Comparison of ENCODE assay signal across 9 cellular contexts in the genomic region with DNA sequence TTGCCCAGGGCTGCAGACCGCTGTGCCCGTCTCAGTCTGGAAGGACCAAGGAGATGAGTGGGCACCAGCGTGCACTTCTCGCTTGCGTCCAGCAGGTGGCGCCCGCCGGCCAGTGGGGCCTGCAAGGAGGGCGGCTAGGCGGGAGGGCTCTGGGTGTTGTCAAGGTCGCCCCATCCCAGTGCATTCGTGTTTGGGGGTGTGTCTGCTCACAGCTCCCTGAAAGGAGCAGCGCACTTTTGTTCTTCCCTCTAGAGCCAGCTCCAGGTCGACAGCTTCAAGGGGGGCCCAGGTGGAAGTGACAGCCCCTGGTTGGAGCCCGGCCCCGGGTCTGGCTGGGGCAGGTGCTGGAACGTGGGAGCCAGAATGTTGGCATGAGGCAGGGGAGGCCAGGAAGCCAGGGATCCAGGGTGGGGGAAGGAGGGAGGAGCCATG. TPM values are rescaled to one million over a fixed set of nuclear protein-coding genes. Genes with fewer than 3 reads are reported as not detected.
DNase-seq lines count a peak whose midpoint lies in the region; ATAC-seq and TF ChIP-seq lines count a peak whose summit lies in the region.
"Had no signal": no experiment of that assay in that cellular context is flagged by ENCODE, and none has a peak within 500 bp of the region (broad histone marks: within the 10 kb centered on the region; RNA-seq: fewer than 3 reads in every experiment).

No MANE protein-coding gene starts in this region.

- TF ChIP-seq CTCF in Calu3 (IDR thresholded peaks at IDR 0.05; ENCODE audit: unreplicated experiment) (peak; percentile 95), fibroblast of pulmonary artery (IDR thresholded peaks at IDR 0.05; ENCODE audit: low read length, missing control alignments) (peak; percentile 91), neutrophil (IDR thresholded peaks at IDR 0.05) (peak; percentile 92)

- no TSS peak for BruUV-seq in Calu3 (replicated peaks; lab: Mats Ljungman, UMichigan)

- peak; percentile 66 for ATAC-seq in activated T-cell treated with anti-CD3 and anti-CD28 coated beads, Interleukin-2, amount 50 U/mL, for 72 hours (replicated peaks in 1 of 2)
- ATAC-seq in GM21619 (IDR thresholded peaks at IDR 0.05; ENCODE audit: unreplicated experiment) = no peak

- H3K27me3 ChIP-seq in neutrophil = peaks cover 30% of the 10 kb centered on the region

- intact Hi-C loops in Calu3 (cut with micrococcal nuclease; ENCODE audit: unreplicated experiment) = no loop called here

- no peaks in the 10 kb centered on the region for H3K36me3 ChIP-seq in neutrophil

- no peak overlapping the region for H3K4me3 Mint-ChIP-seq in Calu3 (ENCODE audit: low read depth, unreplicated experiment)
- no peak overlapping the region for H3K4me3 Mint-ChIP-seq in activated T-cell treated with anti-CD3 and anti-CD28 coated beads, Interleukin-2, amount 50 U/mL, for 72 hours

- H3K4me1 Mint-ChIP-seq in Calu3 (ENCODE audit: low read depth, unreplicated experiment) = no peaks in the 10 kb centered on the region
- no peaks in the 10 kb centered on the region for H3K4me1 Mint-ChIP-seq in activated T-cell treated with anti-CD3 and anti-CD28 coated beads, Interleukin-2, amount 50 U/mL, for 72 hours (ENCODE audit: low read depth)

- no peak overlapping the region for H3K27ac ChIP-seq in neutrophil
- H3K27ac ChIP-seq: SK-N-MC had no signal

- no peak overlapping the region for H3K27ac Mint-ChIP-seq in Calu3 (ENCODE audit: unreplicated experiment)
- no peak overlapping the region for H3K27ac Mint-ChIP-seq in activated T-cell treated with anti-CD3 and anti-CD28 coated beads, Interleukin-2, amount 50 U/mL, for 72 hours

- peaks cover 7 to 11% of the 10 kb centered on the region in 2 experiments for H3K4me1 ChIP-seq in neutrophil (ENCODE audit: control insufficient read depth in 1 of 2, insufficient read depth in 1 of 2, low read depth in 1 of 2, low read length in 1 of 2)

- H3K4me3 ChIP-seq in Jurkat, Clone E6-1 (ENCODE audit: low read length) = no peak overlapping the region
- H3K4me3 ChIP-seq in fibroblast of pulmonary artery (replicated peaks; ENCODE audit: low read depth, low read length) (no peak overlapping the region), neutrophil (ENCODE audit: low read depth in 1 of 2, low read length in 1 of 2) (no peak overlapping the region)
- H3K4me3 ChIP-seq: SK-N-MC had no signal

- CTCF ChIA-PET in Calu3 (lab: Charles Lee) = interaction anchor here (0.6 to 0.7 kb wide), 2 partner anchors 18 to 1073 kb away, joined by 3 read pairs; no protein-coding TSS in a partner anchor

- peaks cover 100% of the 10 kb centered on the region for H3K27me3 Mint-ChIP-seq in Calu3 (ENCODE audit: unreplicated experiment)
- H3K27me3 Mint-ChIP-seq in activated T-cell treated with anti-CD3 and anti-CD28 coated beads, Interleukin-2, amount 50 U/mL, for 72 hours (ENCODE audit: low read depth) = peaks cover 18% of the 10 kb centered on the region

- no peaks in the 10 kb centered on the region for H3K36me3 Mint-ChIP-seq in Calu3 (ENCODE audit: insufficient read depth, unreplicated experiment)
- no peaks in the 10 kb centered on the region for H3K36me3 Mint-ChIP-seq in activated T-cell treated with anti-CD3 and anti-CD28 coated beads, Interleukin-2, amount 50 U/mL, for 72 hours (ENCODE audit: insufficient read depth in 2 of 2)

- no peaks in the 10 kb centered on the region for H3K9me3 ChIP-seq in neutrophil

- DNase-seq in Calu3 (peak; percentile 87), RKO (ENCODE audit: low spot score) (peak; percentile 58), fibroblast of pulmonary artery (ENCODE audit: low read depth) (peak; percentile 66), superior temporal gyrus (ENCODE audit: extremely low spot score) (peak; percentile 81)
- DNase-seq in Jurkat, Clone E6-1 (ENCODE audit: low read depth, low spot score) = peak; percentile 43
- DNase-seq in activated T-cell treated with anti-CD3 and anti-CD28 coated beads, Interleukin-2, amount 50 U/mL, for 72 hours = peak; percentile 74 to 81

- no peaks in the 10 kb centered on the region for H3K9me3 Mint-ChIP-seq in Calu3 (ENCODE audit: low read depth, unreplicated experiment)
- no peaks in the 10 kb centered on the region for H3K9me3 Mint-ChIP-seq in activated T-cell treated with anti-CD3 and anti-CD28 coated beads, Interleukin-2, amount 50 U/mL, for 72 hours

RNA-seq across cellular contexts. Expression of a gene that starts 23.4 kb away (rescaled TPM):
- total RNA-seq in Calu3 (2022) = not detected in 2 replicates
- not detected for polyA plus RNA-seq in Jurkat, Clone E6-1 (2012; ENCODE audit: insufficient read depth, insufficient read length)
- not detected for total RNA-seq in activated T-cell treated with anti-CD3 and anti-CD28 coated beads, Interleukin-2, amount 50 U/mL, for 72 hours

RNA-seq across cellular contexts. Expression of a gene that starts 45.3 kb away (rescaled TPM):
- total RNA-seq in Calu3 (2022) = 0.47 and 0.54 TPM in 2 replicates
- 1.6 TPM for polyA plus RNA-seq in Jurkat, Clone E6-1 (2012; ENCODE audit: insufficient read depth, insufficient read length)
- under 1 TPM in 1 of 2 donors, not detected in 1; 0.14 TPM for total RNA-seq in activated T-cell treated with anti-CD3 and anti-CD28 coated beads, Interleukin-2, amount 50 U/mL, for 72 hours
